28 cellular contexts compared by ENCODE assay signal in the genomic region with DNA sequence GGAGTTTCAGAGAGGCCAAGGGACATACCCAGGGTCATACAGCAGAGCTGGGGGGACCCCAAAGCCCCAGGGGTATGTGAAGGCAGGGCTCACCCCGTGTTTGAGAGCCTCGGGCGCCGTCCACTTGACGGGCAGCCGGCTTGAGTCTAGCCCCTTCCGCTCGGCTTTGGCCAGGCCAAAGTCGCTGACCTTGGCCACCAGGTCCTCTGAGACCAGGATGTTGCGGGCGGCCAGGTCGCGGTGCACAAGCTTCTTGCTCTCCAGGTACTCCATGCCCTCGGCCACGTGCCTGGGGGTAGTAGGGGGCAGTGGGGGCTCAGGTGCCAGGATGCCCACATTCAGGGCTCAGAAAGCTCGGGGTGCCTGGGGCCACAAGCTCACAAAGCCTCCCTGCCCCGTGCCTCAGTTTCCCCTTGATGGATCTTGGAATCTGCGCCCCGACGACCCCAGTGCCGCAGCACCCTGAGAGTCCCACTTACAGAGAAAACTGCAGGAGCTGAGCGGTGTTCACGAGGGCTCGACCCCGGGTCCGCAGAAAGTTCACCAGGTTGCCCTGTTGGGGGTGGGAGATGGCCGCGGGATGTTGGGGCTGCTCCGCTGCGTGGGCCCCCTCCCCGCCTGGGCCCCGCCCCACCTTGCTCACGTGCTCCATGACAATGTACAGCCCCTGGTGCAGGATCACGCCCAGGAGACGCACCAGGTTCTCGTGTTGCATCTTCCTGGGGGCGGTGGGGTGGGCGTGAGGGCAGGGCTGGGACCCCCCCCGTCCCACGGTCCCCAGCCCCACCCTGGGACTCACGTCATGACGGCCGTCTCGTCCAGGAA. TPM values are rescaled to one million over a fixed set of nuclear protein-coding genes. Genes with fewer than 3 reads are reported as not detected.
"Had no signal": no experiment of that assay in that cellular context is flagged by ENCODE, and none has a peak within 500 bp of the region (broad histone marks: within the 10 kb centered on the region; RNA-seq: fewer than 3 reads in every experiment).

No MANE protein-coding gene starts in this region.

- H2AFZ ChIP-seq: neural progenitor cell, parathyroid adenoma had no signal

- H3K36me3 ChIP-seq: gastrocnemius medialis, heart right ventricle, neural progenitor cell, sigmoid colon had no signal

- H3K79me2 ChIP-seq: parathyroid adenoma had no signal

- DNase-seq: cortex of kidney; dorsolateral prefrontal cortex; effector CD8-positive, alpha-beta T cell; gastrocnemius medialis; heart right ventricle; hypothalamus; left cardiac atrium; left ventricle myocardium superior; mesenchymal stem cell; midbrain; occipital lobe; psoas muscle; retina; sigmoid colon; stimulated activated CD4-positive, alpha-beta T cell treated with anti-CD3 and anti-CD28 coated beads, Interleukin-12 subunit alpha, Interleukin-12 subunit beta, amount 100 ng/mL, for 4 hours; stimulated activated naive CD4-positive, alpha-beta T cell; stomach; trophoblast cell had no signal

- FAIRE-seq: endometrium, keratinocyte had no signal

- H3K4me3 ChIP-seq: dorsolateral prefrontal cortex, gastrocnemius medialis, heart right ventricle, lung, neural progenitor cell, psoas muscle, sigmoid colon, skin epidermis, stomach had no signal

- H3K4me2 ChIP-seq: neural progenitor cell had no signal

- H3K4me1 ChIP-seq: gastrocnemius medialis, heart right ventricle, neural progenitor cell, parathyroid adenoma, psoas muscle, sigmoid colon, stomach had no signal

- H3K27ac ChIP-seq: dorsolateral prefrontal cortex, gastrocnemius medialis, heart right ventricle, neural progenitor cell, parathyroid adenoma, psoas muscle, sigmoid colon, skin epidermis, stomach had no signal

- H3K9ac ChIP-seq: neural progenitor cell, parathyroid adenoma had no signal

- ATAC-seq: esophagus mucosa; gastrocnemius medialis; heart right ventricle; left cardiac atrium; left ventricle myocardium superior; natural killer cell treated with Interleukin-12 subunit alpha and Interleukin-12 subunit beta and Interleukin-15 and Interleukin-18, amount 100 ng/mL, for 72 hours; psoas muscle had no signal

RNA-seq across cellular contexts. Expression of a gene that starts 7.1 kb away (rescaled TPM):
- polyA plus RNA-seq: fibroblast of lung had no signal

RNA-seq across cellular contexts. Expression of a gene that starts 7.1 kb away (rescaled TPM):
- total RNA-seq: esophagus mucosa, fibroblast of lung, gastrocnemius medialis, heart right ventricle, left cardiac atrium, left ventricle myocardium superior, lung, occipital lobe, psoas muscle, sigmoid colon, stomach, urinary bladder had no signal
- polyA plus RNA-seq: fibroblast of lung, heart right ventricle, keratinocyte, psoas muscle, sigmoid colon, stomach, urinary bladder had no signal
